In genomic region chr9:89359018-89359417, GRCh38 we compare ENCODE assay signal across 11 cellular contexts. TPM values are rescaled to one million over a fixed set of nuclear protein-coding genes. Genes with fewer than 3 reads are reported as not detected.
DNase-seq lines count a peak whose midpoint lies in the region; ATAC-seq, FAIRE-seq and TF ChIP-seq lines count a peak whose summit lies in the region.
"Had no signal": no experiment of that assay in that cellular context is flagged by ENCODE, and none has a peak within 500 bp of the region (broad histone marks: within the 10 kb centered on the region; RNA-seq: fewer than 3 reads in every experiment).

No MANE protein-coding gene starts in this region.

- no peak for ATAC-seq in activated CD8-positive, alpha-beta T cell treated with anti-CD3 and anti-CD28 coated beads for 36 hours
- ATAC-seq in activated CD8-positive, alpha-beta T cell treated with anti-CD3 and anti-CD28 coated beads, Interleukin-2, amount 10 ng/mL, durations not matched to agents 7 days and 5 days = no peak
- ATAC-seq in HG03460 (IDR thresholded peaks at IDR 0.05; ENCODE audit: unreplicated experiment) = no peak
- ATAC-seq in GM18909 (IDR thresholded peaks at IDR 0.05; ENCODE audit: poor library complexity, unreplicated experiment) = no peak

- H3F3A ChIP-seq in SK-N-SH (replicated peaks; ENCODE audit: insufficient read depth) = no peaks in the 10 kb centered on the region

- no peak overlapping the region for H3K4me2 ChIP-seq in SK-N-SH

- no peaks in the 10 kb centered on the region for H3K27me3 Mint-ChIP-seq in activated CD8-positive, alpha-beta T cell treated with anti-CD3 and anti-CD28 coated beads for 36 hours
- H3K27me3 Mint-ChIP-seq in activated CD8-positive, alpha-beta T cell treated with anti-CD3 and anti-CD28 coated beads, Interleukin-2, amount 10 ng/mL, durations not matched to agents 7 days and 5 days (ENCODE audit: low read depth) = no peaks in the 10 kb centered on the region

- H3K4me1 ChIP-seq in SK-N-SH (ENCODE audit: control insufficient read depth in 1 of 2, insufficient read depth in 2 of 2, low read depth in 1 of 2, low read length in 1 of 2) = peaks cover 0 to 32% of the 10 kb centered on the region in 2 experiments; a peak in 2 of 4 replicates
- peaks cover 38% of the 10 kb centered on the region for H3K4me1 ChIP-seq in left ventricle myocardium inferior

- DNase-seq in activated CD8-positive, alpha-beta T cell treated with anti-CD3 and anti-CD28 coated beads for 36 hours = no peak
- DNase-seq in activated CD8-positive, alpha-beta T cell treated with anti-CD3 and anti-CD28 coated beads, Interleukin-2, amount 10 ng/mL, durations not matched to agents 7 days and 5 days = no peak
- DNase-seq in SK-N-SH (peak; percentile 66), left ventricle myocardium inferior (no peak), RCC 7860 (ENCODE audit: low spot score) (no peak)
- DNase-seq: effector memory CD4-positive, alpha-beta T cell had no signal

- H3K36me3 ChIP-seq in SK-N-SH (replicated peaks in 1 of 2; ENCODE audit: control insufficient read depth in 1 of 2, insufficient read depth in 2 of 2, low read length in 1 of 2) (peaks cover 19 to 80% of the 10 kb centered on the region in 2 experiments), left ventricle myocardium inferior (peaks cover 78% of the 10 kb centered on the region)

- no peaks in the 10 kb centered on the region for H3K79me2 ChIP-seq in SK-N-SH (ENCODE audit: insufficient read depth)

- H3K36me3 Mint-ChIP-seq in activated CD8-positive, alpha-beta T cell treated with anti-CD3 and anti-CD28 coated beads for 36 hours (ENCODE audit: low read depth) = peaks cover 48% of the 10 kb centered on the region
- H3K36me3 Mint-ChIP-seq in activated CD8-positive, alpha-beta T cell treated with anti-CD3 and anti-CD28 coated beads, Interleukin-2, amount 10 ng/mL, durations not matched to agents 7 days and 5 days (ENCODE audit: low read depth) = peaks cover 60% of the 10 kb centered on the region

- H3K4me3 ChIP-seq in SK-N-SH (ENCODE audit: low read depth in 2 of 2, low read length in 1 of 2) = no peak overlapping the region
- H3K4me3 ChIP-seq in left ventricle myocardium inferior = no peak overlapping the region

- no peak for TF ChIP-seq CTCF in activated CD8-positive, alpha-beta T cell treated with anti-CD3 and anti-CD28 coated beads for 36 hours (IDR thresholded peaks at IDR 0.05)
- TF ChIP-seq CTCF in SK-N-SH (IDR thresholded peaks at IDR 0.05) (no peak), left ventricle myocardium inferior (IDR thresholded peaks at IDR 0.05; ENCODE audit: borderline replicate concordance) (no peak)

- no peaks in the 10 kb centered on the region for H4K20me1 ChIP-seq in SK-N-SH (ENCODE audit: insufficient read depth)

- intact Hi-C loops in activated CD8-positive, alpha-beta T cell treated with anti-CD3 and anti-CD28 coated beads for 36 hours (cut with micrococcal nuclease) = no loop called here
- intact Hi-C loops in left ventricle myocardium inferior (cut with micrococcal nuclease) = no loop called here

- H3K27me3 ChIP-seq in SK-N-SH (ENCODE audit: insufficient read depth) (no peaks in the 10 kb centered on the region), left ventricle myocardium inferior (ENCODE audit: low read depth) (no peaks in the 10 kb centered on the region)

- H3K9me2 ChIP-seq in SK-N-SH = no peaks in the 10 kb centered on the region

- peak overlapping the region in 1 of 2 experiments; percentile 93; a peak in 2 of 4 replicates for H3K27ac ChIP-seq in SK-N-SH (ENCODE audit: low read depth in 2 of 2, low read length in 1 of 2)
- peak overlapping the region; percentile 51 for H3K27ac ChIP-seq in left ventricle myocardium inferior (replicated peaks)
- peak overlapping the region; percentile 70 for H3K27ac ChIP-seq in temporal lobe (ENCODE audit: low read depth, low read length)

- H3K9me3 ChIP-seq in SK-N-SH (no peaks in the 10 kb centered on the region), left ventricle myocardium inferior (replicated peaks) (no peaks in the 10 kb centered on the region)

- FAIRE-seq in RCC 7860 (lab: Jason Lieb, UNC) = no peak
- FAIRE-seq: H54, keratinocyte had no signal

- POLR2A ChIA-PET in activated CD8-positive, alpha-beta T cell treated with anti-CD3 and anti-CD28 coated beads for 36 hours (lab: Charles Lee) = interaction anchor here (2.3 to 2.6 kb wide), 2 partner anchors 12 to 14 kb away, joined by 9 to 16 read pairs; no protein-coding TSS in a partner anchor
- POLR2A ChIA-PET in activated CD8-positive, alpha-beta T cell treated with anti-CD3 and anti-CD28 coated beads, Interleukin-2, amount 10 ng/mL, durations not matched to agents 7 days and 5 days (lab: Charles Lee) = interaction anchor here (0.6 kb wide), 1 partner anchor 190 kb away, joined by 3 read pairs; no protein-coding TSS in a partner anchor
- POLR2A ChIA-PET in SK-N-SH (lab: Yijun Ruan, JAX) = no interaction called here

- peak overlapping the region; percentile 37 for H3K27ac Mint-ChIP-seq in activated CD8-positive, alpha-beta T cell treated with anti-CD3 and anti-CD28 coated beads for 36 hours
- no peak overlapping the region for H3K27ac Mint-ChIP-seq in activated CD8-positive, alpha-beta T cell treated with anti-CD3 and anti-CD28 coated beads, Interleukin-2, amount 10 ng/mL, durations not matched to agents 7 days and 5 days

- no peak overlapping the region for H3K9ac ChIP-seq in SK-N-SH

- peaks cover 11% of the 10 kb centered on the region for H3K4me1 Mint-ChIP-seq in activated CD8-positive, alpha-beta T cell treated with anti-CD3 and anti-CD28 coated beads for 36 hours (ENCODE audit: low read depth)
- peaks cover 38% of the 10 kb centered on the region for H3K4me1 Mint-ChIP-seq in activated CD8-positive, alpha-beta T cell treated with anti-CD3 and anti-CD28 coated beads, Interleukin-2, amount 10 ng/mL, durations not matched to agents 7 days and 5 days (ENCODE audit: low read depth)

- H2AFZ ChIP-seq in SK-N-SH (ENCODE audit: low read depth) = no peak overlapping the region

- TF ChIP-seq EP300 in SK-N-SH (IDR thresholded peaks at IDR 0.05; ENCODE audit: borderline replicate concordance in 1 of 2, low read depth in 1 of 2, low read length in 1 of 2) = peak in 1 of 2 experiments; percentile 6; a peak in 1 of 4 replicates

- no peaks in the 10 kb centered on the region for H3K9me3 Mint-ChIP-seq in activated CD8-positive, alpha-beta T cell treated with anti-CD3 and anti-CD28 coated beads for 36 hours
- no peaks in the 10 kb centered on the region for H3K9me3 Mint-ChIP-seq in activated CD8-positive, alpha-beta T cell treated with anti-CD3 and anti-CD28 coated beads, Interleukin-2, amount 10 ng/mL, durations not matched to agents 7 days and 5 days (ENCODE audit: insufficient read depth)

- no peak for TF ChIP-seq RAD21 in SK-N-SH (IDR thresholded peaks at IDR 0.05; ENCODE audit: low read length)

- 79% methylated on average over 2 of the region's 3 CpGs for WGBS in SK-N-SH (ENCODE audit: low lambda C conversion rate)

- CTCF ChIA-PET in activated CD8-positive, alpha-beta T cell treated with anti-CD3 and anti-CD28 coated beads for 36 hours (lab: Charles Lee) = no interaction called here
- CTCF ChIA-PET in activated CD8-positive, alpha-beta T cell treated with anti-CD3 and anti-CD28 coated beads, Interleukin-2, amount 10 ng/mL, durations not matched to agents 7 days and 5 days (lab: Charles Lee) = interaction anchor here (1.5 kb wide), 1 partner anchor 16 kb away, joined by 4 read pairs; no protein-coding TSS in a partner anchor
- CTCF ChIA-PET in SK-N-SH (lab: Yijun Ruan, JAX) = interaction anchor here (0.8 to 1.4 kb wide), 4 partner anchors 9 to 239 kb away, joined by 3 to 5 read pairs (median 3); partner anchors contain the start of gene SECISBP2

- no peak overlapping the region for H3K4me3 Mint-ChIP-seq in activated CD8-positive, alpha-beta T cell treated with anti-CD3 and anti-CD28 coated beads for 36 hours
- no peak overlapping the region for H3K4me3 Mint-ChIP-seq in activated CD8-positive, alpha-beta T cell treated with anti-CD3 and anti-CD28 coated beads, Interleukin-2, amount 10 ng/mL, durations not matched to agents 7 days and 5 days

TF ChIP-seq in SK-N-SH, 30 proteins besides CTCF, POLR2A, EP300 and RAD21:
- TF ChIP-seq MAX (IDR thresholded peaks at IDR 0.05; ENCODE audit: low read depth) (no peak), RFX5 (IDR thresholded peaks at IDR 0.05; ENCODE audit: low read length) (peak; percentile 98), GATA2 (CRISPR knock-in tag; IDR thresholded peaks at IDR 0.05) (no peak), USF1 (IDR thresholded peaks at IDR 0.05; ENCODE audit: borderline replicate concordance, low read depth) (no peak)

RNA-seq across cellular contexts. Expression of gene SECISBP2, which starts 40.7 kb away (rescaled TPM):
- 10 to 100 TPM; 40.4 to 42.5 TPM for total RNA-seq in activated CD8-positive, alpha-beta T cell treated with anti-CD3 and anti-CD28 coated beads for 36 hours
- 10 to 100 TPM; 35.8 to 37.5 TPM for total RNA-seq in activated CD8-positive, alpha-beta T cell treated with anti-CD3 and anti-CD28 coated beads, Interleukin-2, amount 10 ng/mL, durations not matched to agents 7 days and 5 days
- polyA plus RNA-seq in SK-N-SH (2012; rRNA removed) = 21.2 and 28.4 TPM in 2 replicates
- polyA plus RNA-seq in SK-N-SH (2012; cell fraction: cytosol; rRNA removed) = 20.7 and 21.4 TPM in 2 replicates
- polyA plus RNA-seq in SK-N-SH (2012; cell fraction: nucleus; rRNA removed) = 54.8 and 77.7 TPM in 2 replicates
- total RNA-seq in left ventricle myocardium inferior (13.8 TPM), temporal lobe (51.1 TPM)

RNA-seq across cellular contexts. Expression of gene CKS2, which starts 48.0 kb away (rescaled TPM):
- 100 to 1,000 TPM; 221 to 230 TPM for total RNA-seq in activated CD8-positive, alpha-beta T cell treated with anti-CD3 and anti-CD28 coated beads for 36 hours
- total RNA-seq in activated CD8-positive, alpha-beta T cell treated with anti-CD3 and anti-CD28 coated beads, Interleukin-2, amount 10 ng/mL, durations not matched to agents 7 days and 5 days = 100 to 1,000 TPM; 204 TPM
- 277 and 362 TPM in 2 replicates for polyA plus RNA-seq in SK-N-SH (2012; rRNA removed)
- polyA plus RNA-seq in SK-N-SH (2012; cell fraction: cytosol; rRNA removed) = 390 and 408 TPM in 2 replicates
- 109 and 119 TPM in 2 replicates for polyA plus RNA-seq in SK-N-SH (2012; cell fraction: nucleus; rRNA removed)
- total RNA-seq in left ventricle myocardium inferior = 11.6 TPM
- 15.7 TPM for total RNA-seq in temporal lobe

Comparison
In these comparisons a context has a peak if more than half of its experiments do, and no peak if none do; other contexts are left out.
1. RNA of gene CKS2, which starts 48.0 kb away (total RNA-seq): 221 to 230 TPM in activated CD8-positive, alpha-beta T cell treated with anti-CD3 and anti-CD28 coated beads for 36 hours and 204 TPM in activated CD8-positive, alpha-beta T cell treated with anti-CD3 and anti-CD28 coated beads, Interleukin-2, amount 10 ng/mL, durations not matched to agents 7 days and 5 days; 15.7 TPM in temporal lobe (single experiment) and 11.6 TPM in left ventricle myocardium inferior (single experiment); every median in the first group is over 10 times any median in the second.